ENCODE assay signal across 10 cellular contexts in genomic region chr4:15233626-15234025, GRCh38.
A peak's percentile ranks its signal among the peaks of the same experiment; 100 is the strongest.
DNase-seq lines count a peak whose midpoint lies in the region; ATAC-seq and TF ChIP-seq lines count a peak whose summit lies in the region.
"Had no signal": no experiment of that assay in that cellular context is flagged by ENCODE, and none has a peak within 500 bp of the region (broad histone marks: within the 10 kb centered on the region; RNA-seq: fewer than 3 reads in every experiment).

No MANE protein-coding gene starts in this region.

- peaks cover 27% of the 10 kb centered on the region for H3K4me1 Mint-ChIP-seq in activated CD4-positive, alpha-beta T cell treated with anti-CD3 and anti-CD28 coated beads, Interleukin-2, amount 10 ng/mL, durations not matched to agents 24 days and 14 days

- H3K27me3 Mint-ChIP-seq in activated CD4-positive, alpha-beta T cell treated with anti-CD3 and anti-CD28 coated beads, Interleukin-2, amount 10 ng/mL, durations not matched to agents 24 days and 14 days = peaks cover 4% of the 10 kb centered on the region

- TF ChIP-seq POLR2A in stomach (IDR thresholded peaks at IDR 0.05) = no peak

- intact Hi-C loops in activated CD4-positive, alpha-beta T cell treated with anti-CD3 and anti-CD28 coated beads, Interleukin-2, amount 10 ng/mL, durations not matched to agents 24 days and 14 days (cut with micrococcal nuclease) = loop anchor here (5.0 kb wide), 2 partner anchors 231 to 769 kb away; partner anchors contain the start of gene CPEB2
- intact Hi-C loops in stomach (cut with DNase I; ENCODE audit: low total_unique reads) = no loop called here

- no peak for DNase-seq in activated CD4-positive, alpha-beta T cell treated with anti-CD3 and anti-CD28 coated beads, Interleukin-2, amount 10 ng/mL, durations not matched to agents 24 days and 14 days
- DNase-seq in activated CD4-positive, alpha-beta T cell treated with anti-CD3 and anti-CD28 coated beads, Interleukin-2, amount 50 U/mL, for 1 hour = no peak
- peak in 1 of 2 donors; percentile 26 for DNase-seq in fibroblast of lung (ENCODE audit: low read depth in 2 of 2)
- no peak for DNase-seq in stomach
- no peak for DNase-seq in NCI-H2196 (lab: John Stamatoyannopoulos, UW; ENCODE audit: unreplicated experiment)
- no peak for DNase-seq in NOMO-1 treated with dmso at 0.1 percent for 144 hours (lab: John Stamatoyannopoulos, UW; ENCODE audit: unreplicated experiment)
- DNase-seq: activated gamma-delta T cell treated with Interleukin-2 at 50 U/mL for 16 hours had no signal

- WGBS in stomach, 5 donors = 48 to 67% (median 63%) methylated on average over 5 of the region's 5 CpGs

- H3K27me3 ChIP-seq in KMS-11 (ENCODE audit: insufficient read depth, low read depth) = no peaks in the 10 kb centered on the region
- H3K27me3 ChIP-seq in fibroblast of lung (ENCODE audit: control insufficient read depth, insufficient read depth, low read length) = no peaks in the 10 kb centered on the region
- H3K27me3 ChIP-seq in stomach = no peaks in the 10 kb centered on the region

- H3K9me3 Mint-ChIP-seq in activated CD4-positive, alpha-beta T cell treated with anti-CD3 and anti-CD28 coated beads, Interleukin-2, amount 10 ng/mL, durations not matched to agents 24 days and 14 days = no peaks in the 10 kb centered on the region

- H3K79me2 ChIP-seq in KMS-11 (ENCODE audit: insufficient read depth, low read depth) (no peaks in the 10 kb centered on the region), fibroblast of lung (ENCODE audit: control insufficient read depth, insufficient read depth, low read length) (no peaks in the 10 kb centered on the region)

- TF ChIP-seq CTCF in KMS-11 (conservative IDR thresholded peaks at IDR 0.05; ENCODE audit: low read depth, low read length) = no peak
- no peak for TF ChIP-seq CTCF in fibroblast of lung (conservative IDR thresholded peaks at IDR 0.05 in 1 of 2, IDR thresholded peaks at IDR 0.05 in 1 of 2; ENCODE audit: low read depth in 1 of 2, low read length in 2 of 2)
- TF ChIP-seq CTCF in stomach (IDR thresholded peaks at IDR 0.05) = no peak

- H3K4me3 ChIP-seq in KMS-11 (IDR thresholded peaks at IDR 0.05; ENCODE audit: insufficient read depth, low read depth, low read length) (no peak overlapping the region), fibroblast of lung (replicated peaks in 1 of 4; ENCODE audit: control extremely low read depth in 1 of 4, insufficient read depth in 1 of 4, low read depth in 3 of 4, low read length in 4 of 4) (no peak overlapping the region), stomach (no peak overlapping the region)
- H3K4me3 ChIP-seq: A549 had no signal

- H4K20me1 ChIP-seq in KMS-11 (ENCODE audit: insufficient read depth) (no peaks in the 10 kb centered on the region), fibroblast of lung (ENCODE audit: control insufficient read depth, extremely low read depth, insufficient read depth, low read length) (no peaks in the 10 kb centered on the region)

- TF ChIP-seq EP300 in stomach (IDR thresholded peaks at IDR 0.05) = no peak

- H2AFZ ChIP-seq in KMS-11 (ENCODE audit: low read depth) (peak overlapping the region; percentile 75), fibroblast of lung (ENCODE audit: low read length) (peak overlapping the region; percentile 41)

- peak overlapping the region; percentile 15; the same call in 1 of the 2 replicates for H3K27ac ChIP-seq in KMS-11
- H3K27ac ChIP-seq in fibroblast of lung (ENCODE audit: insufficient read depth, low read length) = peak overlapping the region; percentile 92
- H3K27ac ChIP-seq in stomach = peak overlapping the region in 3 of 5 donors; percentile 17 to 73 (median 56)

- H3K36me3 ChIP-seq in KMS-11 (ENCODE audit: insufficient read depth) = no peaks in the 10 kb centered on the region
- no peaks in the 10 kb centered on the region for H3K36me3 ChIP-seq in fibroblast of lung (ENCODE audit: control insufficient read depth, insufficient read depth, low read length)
- H3K36me3 ChIP-seq in stomach = no peaks in the 10 kb centered on the region

- H3K9ac ChIP-seq in KMS-11 (peak overlapping the region; percentile 27; the same call in 1 of the 2 replicates), fibroblast of lung (ENCODE audit: insufficient read depth, low read length) (no peak overlapping the region)

- no peak for ATAC-seq in HG02973 (IDR thresholded peaks at IDR 0.05; ENCODE audit: unreplicated experiment)
- ATAC-seq: A549 had no signal

- peak overlapping the region; percentile 36 for H3K4me3 Mint-ChIP-seq in activated CD4-positive, alpha-beta T cell treated with anti-CD3 and anti-CD28 coated beads, Interleukin-2, amount 10 ng/mL, durations not matched to agents 24 days and 14 days

- peak overlapping the region; percentile 34 for H3K27ac Mint-ChIP-seq in activated CD4-positive, alpha-beta T cell treated with anti-CD3 and anti-CD28 coated beads, Interleukin-2, amount 10 ng/mL, durations not matched to agents 24 days and 14 days

- peaks cover 23% of the 10 kb centered on the region for H3K4me1 ChIP-seq in KMS-11 (ENCODE audit: low read depth, poor library complexity, severe bottlenecking)
- peaks cover 37% of the 10 kb centered on the region for H3K4me1 ChIP-seq in fibroblast of lung (ENCODE audit: control insufficient read depth, extremely low read depth, insufficient read depth, low read length)
- peaks cover 0 to 40% (median 21%) of the 10 kb centered on the region in 4 donors for H3K4me1 ChIP-seq in stomach
- H3K4me1 ChIP-seq: A549 had no signal

- H3K36me3 Mint-ChIP-seq in activated CD4-positive, alpha-beta T cell treated with anti-CD3 and anti-CD28 coated beads, Interleukin-2, amount 10 ng/mL, durations not matched to agents 24 days and 14 days (ENCODE audit: low read depth) = no peaks in the 10 kb centered on the region

- H3K4me2 ChIP-seq in KMS-11 (peak overlapping the region; percentile 88), fibroblast of lung (ENCODE audit: extremely low read depth, insufficient read depth, low read length) (peak overlapping the region; percentile 78)
- H3K4me2 ChIP-seq: A549 had no signal

- H3K9me3 ChIP-seq in fibroblast of lung (ENCODE audit: control insufficient read depth, insufficient read depth, low read depth, low read length) = no peaks in the 10 kb centered on the region
- H3K9me3 ChIP-seq in stomach = no peaks in the 10 kb centered on the region
- H3K9me3 ChIP-seq: A549 had no signal

Comparison
In these comparisons a context has a peak if more than half of its experiments do, and no peak if none do; other contexts are left out.
1. H3K27ac ChIP-seq: peak in every context shown above with its lines; median percentile 92 in fibroblast of lung; 56 in stomach; 15 in KMS-11.